In the genomic region with DNA sequence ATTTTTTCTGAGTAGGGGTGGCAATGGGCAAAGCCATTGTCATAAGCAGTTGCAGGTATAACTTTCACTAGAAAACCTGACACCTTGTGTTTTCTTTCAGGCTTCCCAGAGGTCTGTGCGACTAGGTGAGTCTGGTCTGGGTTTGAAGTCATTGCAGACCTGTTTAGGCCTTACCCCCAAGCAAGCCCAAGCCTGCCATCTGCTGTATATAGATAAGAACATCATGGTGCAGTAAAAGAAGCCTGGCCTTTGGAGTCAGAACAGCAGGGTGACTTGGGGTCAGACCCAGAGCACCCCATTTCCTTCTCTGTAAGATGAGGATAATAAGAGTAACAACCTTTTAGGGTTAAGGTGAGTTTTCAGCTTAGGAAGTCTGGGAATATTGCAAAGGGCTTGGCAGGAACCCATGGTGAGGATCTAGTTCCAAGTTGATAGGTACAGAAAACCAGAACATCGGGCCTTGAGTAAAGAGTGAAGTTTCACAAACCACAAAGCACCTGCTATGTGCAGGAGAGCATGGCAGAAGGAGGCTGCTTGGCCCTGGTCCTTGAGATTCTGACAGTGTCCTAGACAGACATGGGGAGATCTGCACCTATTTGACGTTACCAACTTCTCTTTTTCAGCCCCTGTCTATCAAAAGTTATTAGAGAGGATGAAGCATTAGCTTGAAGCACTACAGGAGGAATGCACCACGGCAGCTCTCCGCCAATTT, we compare ENCODE assay signal across 8 cellular contexts. TPM values are rescaled to one million over a fixed set of nuclear protein-coding genes. Genes with fewer than 3 reads are reported as not detected.
DNase-seq lines count a peak whose midpoint lies in the region; ATAC-seq and TF ChIP-seq lines count a peak whose summit lies in the region.

No MANE protein-coding gene starts in this region.

- WGBS in gastroesophageal sphincter (ENCODE audit: low coverage in 1 of 2), 2 donors: 91 to 100% methylated on average over 4 of the region's 5 CpGs

- TF ChIP-seq CTCF in gastroesophageal sphincter (IDR thresholded peaks at IDR 0.05): peak in 3 of 4 experiments; percentile 25 to 62 (median 51)
- peak; percentile 46 to 47 for TF ChIP-seq CTCF in tibial artery (IDR thresholded peaks at IDR 0.05)

- H3K27me3 ChIP-seq in gastroesophageal sphincter (no peaks in the 10 kb centered on the region), tibial artery (no peaks in the 10 kb centered on the region)

- H3K36me3 ChIP-seq in gastroesophageal sphincter (peaks cover 0 to 29% of the 10 kb centered on the region in 2 donors), tibial artery (peaks cover 23 to 30% (median 28%) of the 10 kb centered on the region in 3 donors)

- H3K4me3 ChIP-seq in gastroesophageal sphincter (no peak overlapping the region), tibial artery (no peak overlapping the region)

- ATAC-seq in GM19351 (IDR thresholded peaks at IDR 0.05; ENCODE audit: unreplicated experiment) (peak; percentile 88), HG03520 (IDR thresholded peaks at IDR 0.05; ENCODE audit: unreplicated experiment) (peak; percentile 73), gastroesophageal sphincter (no peak), HG03025 (IDR thresholded peaks at IDR 0.05; ENCODE audit: low FRiP score, unreplicated experiment) (no peak)

- H3K27ac ChIP-seq in gastroesophageal sphincter (peak overlapping the region in 1 of 4 donors; percentile 52), tibial artery (no peak overlapping the region)

- DNase-seq in NCI-H1694 treated with DMSO at 0.1 percent for 48 hours (lab: John Stamatoyannopoulos, UW) (peak; percentile 17), NCI-H1694 (lab: John Stamatoyannopoulos, UW) (no peak), SKM-1 (lab: John Stamatoyannopoulos, UW; ENCODE audit: unreplicated experiment) (peak; percentile 55), tibial artery (no peak)

- no peak for TF ChIP-seq POLR2A in gastroesophageal sphincter (IDR thresholded peaks at IDR 0.05)

- H3K9me3 ChIP-seq in gastroesophageal sphincter: no peaks in the 10 kb centered on the region
- no peaks in the 10 kb centered on the region for H3K9me3 ChIP-seq in tibial artery

- TF ChIP-seq EP300 in gastroesophageal sphincter (IDR thresholded peaks at IDR 0.05): no peak

- H3K4me1 ChIP-seq in gastroesophageal sphincter (peaks cover 7 to 55% (median 30%) of the 10 kb centered on the region in 3 donors), tibial artery (peaks cover 0 to 34% (median 13%) of the 10 kb centered on the region in 4 donors)

- intact Hi-C loops in tibial artery (cut with DNase I; ENCODE audit: low total_unique reads): loop anchor here (2.0 kb wide), 1 partner anchor 118 kb away; no protein-coding TSS in a partner anchor

RNA-seq across cellular contexts. Expression of gene TGFBI, which starts 33.9 kb away (rescaled TPM):
- total RNA-seq in gastroesophageal sphincter: 100 to 1,000 TPM in 3 of 4 donors, 10 to 100 TPM in 1; 29.0 to 159 (median 112) TPM

Comparison
In these comparisons a context has a peak if more than half of its experiments do, and no peak if none do; other contexts are left out.
1. DNase-seq: peak in NCI-H1694 treated with DMSO at 0.1 percent for 48 hours (single experiment) and SKM-1 (single experiment); none in NCI-H1694 (single experiment) and tibial artery (0 of 2).
2. ATAC-seq: peak in GM19351 (single experiment) and HG03520 (single experiment); none in gastroesophageal sphincter (single experiment) and HG03025 (single experiment).